Comparison of ENCODE assay signal across 12 cellular contexts in the genomic region with DNA sequence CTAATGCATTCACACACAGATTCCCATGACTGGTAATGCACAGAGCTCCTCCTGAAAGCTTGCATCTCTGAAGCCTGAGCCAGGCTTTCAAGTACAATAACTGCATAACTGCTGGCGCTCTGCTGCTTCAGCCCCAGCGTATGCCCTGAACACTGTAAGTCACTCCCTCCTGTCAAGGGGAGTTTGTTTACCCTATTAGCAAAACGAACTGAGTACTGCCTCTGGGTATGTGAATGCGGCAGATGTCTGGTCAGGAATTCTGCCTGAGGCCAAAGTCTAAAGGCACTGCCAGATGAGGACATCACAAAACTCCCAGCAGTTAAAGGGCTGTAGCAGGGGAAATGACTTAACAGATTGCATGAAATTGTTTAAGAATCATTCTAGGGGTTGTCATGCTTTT.
DNase-seq lines count a peak whose midpoint lies in the region; ATAC-seq, FAIRE-seq and TF ChIP-seq lines count a peak whose summit lies in the region.
"Had no signal": no experiment of that assay in that cellular context is flagged by ENCODE, and none has a peak within 500 bp of the region (broad histone marks: within the 10 kb centered on the region; RNA-seq: fewer than 3 reads in every experiment).

No MANE protein-coding gene starts in this region.

- no peak for FAIRE-seq in RCC 7860 (lab: Jason Lieb, UNC)

- H3K27me3 ChIP-seq in vagina = no peaks in the 10 kb centered on the region
- H3K27me3 ChIP-seq: heart right ventricle, uterus had no signal

- no peak for TF ChIP-seq POLR2A in vagina (IDR thresholded peaks at IDR 0.05)

- H3K4me1 ChIP-seq in vagina = no peaks in the 10 kb centered on the region
- H3K4me1 ChIP-seq: heart right ventricle, uterus had no signal

- no peak overlapping the region for H3K4me3 ChIP-seq in AG10803 (ENCODE audit: low read length)
- H3K4me3 ChIP-seq in vagina = no peak overlapping the region
- H3K4me3 ChIP-seq: heart right ventricle, uterus had no signal

- H3K27ac ChIP-seq in vagina = no peak overlapping the region
- H3K27ac ChIP-seq: heart right ventricle, uterus had no signal

- DNase-seq in AG10803 (ENCODE audit: low read depth) (peak; percentile 63), NCI-H1105 (lab: John Stamatoyannopoulos, UW) (peak; percentile 83), RCC 7860 (ENCODE audit: low spot score) (peak; percentile 41), glomerular visceral epithelial cell (ENCODE audit: extremely low spot score) (peak; percentile 11), vagina (ENCODE audit: extremely low spot score in 2 of 2) (no peak), activated gamma-delta T cell (lab: John Stamatoyannopoulos, UW) (no peak)
- DNase-seq: CD8-positive, alpha-beta T cell; heart right ventricle; MM.1S; uterus had no signal

- H3K9me3 ChIP-seq in vagina = no peaks in the 10 kb centered on the region
- H3K9me3 ChIP-seq: uterus had no signal

- intact Hi-C loops in vagina (cut with DNase I) = no loop called here

- no peak for ATAC-seq in HG02981 (IDR thresholded peaks at IDR 0.05; ENCODE audit: unreplicated experiment)
- no peak for ATAC-seq in HG02970 (IDR thresholded peaks at IDR 0.05; ENCODE audit: low FRiP score, unreplicated experiment)
- ATAC-seq: CD8-positive, alpha-beta T cell; heart right ventricle had no signal

- H3K36me3 ChIP-seq in vagina = no peaks in the 10 kb centered on the region
- H3K36me3 ChIP-seq: heart right ventricle, uterus had no signal

- TF ChIP-seq CTCF in AG10803 (conservative IDR thresholded peaks at IDR 0.05; ENCODE audit: low read length) (no peak), vagina (IDR thresholded peaks at IDR 0.05) (no peak)

Comparison
In these comparisons a context has a peak if more than half of its experiments do, and no peak if none do; other contexts are left out.
1. DNase-seq: peak in AG10803 (single experiment), NCI-H1105 (single experiment), RCC 7860 (single experiment) and glomerular visceral epithelial cell (single experiment); none in vagina (0 of 2) and activated gamma-delta T cell (single experiment).